ENCODE assay signal across 30 cellular contexts in the genomic region with DNA sequence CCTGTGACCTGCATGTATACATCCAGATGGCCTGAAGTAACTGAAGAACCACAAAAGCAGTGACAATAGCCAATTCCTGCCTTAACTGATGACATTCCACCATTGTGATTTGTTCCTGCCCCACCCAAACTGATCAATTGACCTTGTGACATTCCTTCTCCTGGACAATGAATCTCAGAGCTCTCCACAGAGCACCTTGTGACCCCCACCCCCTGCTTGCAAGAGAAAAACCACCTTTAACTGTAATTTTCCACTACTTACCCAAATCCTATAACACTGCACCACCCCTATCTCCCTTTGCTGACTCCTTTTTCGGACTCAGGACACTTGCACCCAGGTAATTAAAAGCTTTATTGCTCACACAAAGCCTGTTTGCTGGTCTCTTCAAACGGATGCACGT.
"Had no signal": no experiment of that assay in that cellular context is flagged by ENCODE, and none has a peak within 500 bp of the region (broad histone marks: within the 10 kb centered on the region; RNA-seq: fewer than 3 reads in every experiment).

No MANE protein-coding gene starts in this region.

- H3K4me3 ChIP-seq: coronary artery, dorsolateral prefrontal cortex, gastroesophageal sphincter, left lung, lower lobe of right lung, ovary, prostate gland, skin epidermis, testis, transverse colon had no signal

- H3K27me3 Mint-ChIP-seq: effector memory CD8-positive, alpha-beta T cell had no signal

- DNase-seq: activated CD4-positive, alpha-beta T cell treated with anti-CD3 and anti-CD28 coated beads for 48 hours; activated CD4-positive, alpha-beta T cell treated with anti-CD3 and anti-CD28 coated beads, Interleukin-2, amount 50 U/mL, for 48 hours; activated CD8-positive, alpha-beta memory T cell treated with anti-CD3 and anti-CD28 coated beads for 24 hours; activated gamma-delta T cell; activated naive CD4-positive, alpha-beta T cell treated with anti-CD3 and anti-CD28 coated beads, Interleukin-2, amount 50 U/mL, for 16 hours; amniotic stem cell; brain microvascular endothelial cell; dorsolateral prefrontal cortex; effector memory CD8-positive, alpha-beta T cell; head of caudate nucleus; hypothalamus; kidney glomerular epithelial cell; left lung; lower lobe of right lung; mesenchymal stem cell; natural killer cell; ovary; retina; stimulated activated CD4-positive, alpha-beta T cell treated with anti-CD3 and anti-CD28 coated beads, Interleukin-12 subunit alpha, Interleukin-12 subunit beta, amount 100 ng/mL, for 4 hours; stimulated activated CD4-positive, alpha-beta T cell treated with anti-CD3 and anti-CD28 coated beads, Interleukin-4, amount 100 ng/mL, for 1 hour; stimulated activated naive CD8-positive, alpha-beta T cell treated with anti-CD3 and anti-CD28 coated beads, Interleukin-15, Interleukin-2, amounts not matched to agents 100 U/mL and 50 U/mL, for 24 hours; T-helper 1 cell; testis; transverse colon had no signal

- H3K27ac ChIP-seq: brain microvascular endothelial cell, coronary artery, dorsolateral prefrontal cortex, gastroesophageal sphincter, left lung, lower lobe of right lung, ovary, prostate gland, skin epidermis, testis, transverse colon had no signal

- H3K9me3 ChIP-seq: gastroesophageal sphincter, left lung, lower lobe of right lung, ovary, prostate gland, testis, transverse colon had no signal

- H3K9me3 Mint-ChIP-seq: activated T-helper 1 cell treated with anti-CD3 and anti-CD28 coated beads, Interleukin-12 subunit alpha, Interleukin-12 subunit beta, Interleukin-2, Interleukin-4 antibody, amounts not matched to agents 30 ng/mL and 10 ng/mL and 1 ng/mL, durations not matched to agents 14 hours and 24 hours and 36 hours had no signal

- H3K27me3 ChIP-seq: brain microvascular endothelial cell, dorsolateral prefrontal cortex, gastroesophageal sphincter, left lung, ovary, testis, transverse colon had no signal

- ATAC-seq: effector memory CD8-positive, alpha-beta T cell; gastroesophageal sphincter; left lung; lower lobe of right lung; natural killer cell; sciatic nerve; stimulated activated naive CD8-positive, alpha-beta T cell treated with anti-CD3 and anti-CD28 coated beads, Interleukin-15, Interleukin-2, amounts not matched to agents 100 U/mL and 50 U/mL, for 24 hours had no signal

- H3K4me1 ChIP-seq: gastroesophageal sphincter, left lung, lower lobe of right lung, prostate gland, testis, transverse colon had no signal

- H3K4me3 Mint-ChIP-seq: activated T-helper 1 cell treated with anti-CD3 and anti-CD28 coated beads, Interleukin-12 subunit alpha, Interleukin-12 subunit beta, Interleukin-2, Interleukin-4 antibody, amounts not matched to agents 30 ng/mL and 10 ng/mL and 1 ng/mL, durations not matched to agents 14 hours and 24 hours and 36 hours; effector memory CD8-positive, alpha-beta T cell; natural killer cell had no signal

- H3K27ac Mint-ChIP-seq: activated T-helper 1 cell treated with anti-CD3 and anti-CD28 coated beads, Interleukin-12 subunit alpha, Interleukin-12 subunit beta, Interleukin-2, Interleukin-4 antibody, amounts not matched to agents 30 ng/mL and 10 ng/mL and 1 ng/mL, durations not matched to agents 14 hours and 24 hours and 36 hours; effector memory CD8-positive, alpha-beta T cell; natural killer cell had no signal

- H3K36me3 Mint-ChIP-seq: natural killer cell had no signal

- H3K36me3 ChIP-seq: brain microvascular endothelial cell, gastroesophageal sphincter, left lung, lower lobe of right lung, ovary, prostate gland, transverse colon had no signal
